Comparison of ENCODE assay signal across 8 cellular contexts in genomic region chr1:28684937-28685336, GRCh38. TPM values are rescaled to one million over a fixed set of nuclear protein-coding genes. Genes with fewer than 3 reads are reported as not detected.
"Had no signal": no experiment of that assay in that cellular context is flagged by ENCODE, and none has a peak within 500 bp of the region (broad histone marks: within the 10 kb centered on the region; RNA-seq: fewer than 3 reads in every experiment).

No MANE protein-coding gene starts in this region.

- ATAC-seq: GM23338 had no signal

- DNase-seq: H9, HCEC 1CT, IMR-90 had no signal

- H2AFZ ChIP-seq: GM23338 had no signal

- FAIRE-seq: H1, H54, HTR-8/SVneo had no signal

- H3K4me3 ChIP-seq: GM23338 had no signal

- H3K4me2 ChIP-seq: GM23338 had no signal

RNA-seq across cellular contexts. Expression of gene RNU11, which starts 36.5 kb away (rescaled TPM):
- total RNA-seq: GM23338, H1, H9, HT-29, IMR-90 had no signal
- polyA plus RNA-seq: GM23338, H1, IMR-90 had no signal
